In the genomic region with DNA sequence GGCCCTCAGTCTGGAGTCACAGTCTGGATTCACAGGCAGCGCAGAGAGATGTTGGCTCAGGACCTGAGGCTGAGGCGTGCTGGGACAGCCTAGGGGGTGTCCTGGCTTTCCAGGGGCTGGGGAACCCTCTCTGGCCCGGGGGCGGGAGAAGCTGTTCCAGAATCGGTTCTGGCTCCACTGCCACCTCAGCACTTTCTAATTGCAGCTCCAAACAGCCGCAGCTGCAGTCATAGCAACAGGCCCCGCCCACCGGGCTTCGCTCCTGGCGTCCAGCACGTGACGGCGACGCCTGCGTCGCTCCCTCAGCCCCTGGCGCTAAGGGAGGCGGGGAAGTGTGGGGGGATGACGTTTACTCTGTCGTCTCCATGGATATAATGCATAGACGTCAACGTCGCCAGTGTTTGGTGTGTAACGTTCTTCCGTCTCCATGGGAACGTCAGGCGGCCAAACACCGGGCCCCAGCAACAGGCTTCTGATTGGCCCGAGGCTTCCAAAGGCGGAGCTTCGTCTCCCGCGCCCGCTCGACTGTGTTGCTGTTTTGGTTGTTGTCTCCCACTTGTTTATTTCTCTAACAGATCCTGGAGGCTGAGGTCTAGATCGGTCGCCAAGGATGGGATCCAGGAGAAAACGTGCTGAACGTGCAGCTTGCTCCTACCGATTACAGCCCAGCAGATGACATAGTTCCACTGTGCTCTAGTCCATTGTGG, we compare ENCODE assay signal across 8 cellular contexts. TPM values are rescaled to one million over a fixed set of nuclear protein-coding genes. Genes with fewer than 3 reads are reported as not detected.
DNase-seq lines count a peak whose midpoint lies in the region; ATAC-seq, FAIRE-seq and TF ChIP-seq lines count a peak whose summit lies in the region.

No MANE protein-coding gene starts in this region.

- peaks cover 25% of the 10 kb centered on the region for H3K4me1 Mint-ChIP-seq in activated CD4-positive, alpha-beta memory T cell treated with anti-CD3 and anti-CD28 coated beads for 36 hours (ENCODE audit: low read depth)

- H3K27ac ChIP-seq in HepG2 (ENCODE audit: extremely low read length, insufficient read depth, low read length) = peak overlapping the region; percentile 80

- H3K4me3 ChIP-seq in HepG2 (replicated peaks in 1 of 3; ENCODE audit: insufficient read depth in 1 of 3, low read depth in 2 of 3, low read length in 3 of 3) = peak overlapping the region; percentile 51 to 76 (median 62)

- H3K9me3 Mint-ChIP-seq in activated CD4-positive, alpha-beta memory T cell treated with anti-CD3 and anti-CD28 coated beads for 36 hours = no peaks in the 10 kb centered on the region

- POLR2A ChIA-PET in activated CD4-positive, alpha-beta memory T cell treated with anti-CD3 and anti-CD28 coated beads for 36 hours (lab: Charles Lee) = interaction anchor here (1.0 to 2.2 kb wide), 11 partner anchors 9 to 308 kb away, joined by 3 to 19 read pairs (median 7); a partner anchor contains a TSS
- POLR2A ChIA-PET in HepG2 (lab: Yijun Ruan, JAX) = interaction anchor here (0.9 to 1.3 kb wide), 6 partner anchors 8 to 132 kb away, joined by 3 to 7 read pairs (median 4); a partner anchor contains a TSS

- peak in 1 of 2 experiments; percentile 82; a peak in 2 of 4 replicates for TF ChIP-seq POLR2A in HepG2 (IDR thresholded peaks at IDR 0.05; ENCODE audit: insufficient read depth in 1 of 2, low read depth in 2 of 2, low read length in 2 of 2)

- TF ChIP-seq CTCF in HepG2 (CRISPR knock-in tag; IDR thresholded peaks at IDR 0.05) = peak; percentile 14; the same call in 1 of the 2 replicates

- TF ChIP-seq EP300 in HepG2 (IDR thresholded peaks at IDR 0.05; ENCODE audit: low read depth in 2 of 2, low read length in 2 of 2) (peak; percentile 86 to 98), HepG2 (CRISPR knock-in tag; IDR thresholded peaks at IDR 0.05; ENCODE audit: borderline replicate concordance) (peak; percentile 47; the same call in 1 of the 2 replicates)

- no peaks in the 10 kb centered on the region for H4K20me1 ChIP-seq in HepG2 (ENCODE audit: insufficient read depth, low read length)

- intact Hi-C loops in activated CD4-positive, alpha-beta memory T cell treated with anti-CD3 and anti-CD28 coated beads for 36 hours (cut with micrococcal nuclease) = loop anchor here (1.0 kb wide), 3 partner anchors 10 to 35 kb away; a partner anchor contains a TSS
- intact Hi-C loops in HepG2 (cut with micrococcal nuclease; ENCODE audit: unreplicated experiment) = loop anchor here (2.0 to 5.0 kb wide), 3 partner anchors 18 to 82 kb away; a partner anchor contains a TSS

- H3K4me1 ChIP-seq in HepG2 (ENCODE audit: insufficient read depth, low read length) = peaks cover 48% of the 10 kb centered on the region

- H3K36me3 Mint-ChIP-seq in activated CD4-positive, alpha-beta memory T cell treated with anti-CD3 and anti-CD28 coated beads for 36 hours = no peaks in the 10 kb centered on the region

- peak overlapping the region; percentile 98 for H3K9ac ChIP-seq in HepG2 (ENCODE audit: insufficient read depth, low read depth, low read length)

- H2AFZ ChIP-seq in HepG2 (ENCODE audit: low read length) = peak overlapping the region; percentile 51

- H3K4me3 Mint-ChIP-seq in activated CD4-positive, alpha-beta memory T cell treated with anti-CD3 and anti-CD28 coated beads for 36 hours = peak overlapping the region; percentile 86

- H3K4me2 ChIP-seq in HepG2 (ENCODE audit: low read depth, low read length) = peak overlapping the region; percentile 100

- peak overlapping the region; percentile 84 for H3K27ac Mint-ChIP-seq in activated CD4-positive, alpha-beta memory T cell treated with anti-CD3 and anti-CD28 coated beads for 36 hours

- WGBS in HepG2 (ENCODE audit: low lambda C conversion rate) = 2% methylated on average over 20 of the region's 40 CpGs

- H3K27me3 Mint-ChIP-seq in activated CD4-positive, alpha-beta memory T cell treated with anti-CD3 and anti-CD28 coated beads for 36 hours = peaks cover 6% of the 10 kb centered on the region

- no peaks in the 10 kb centered on the region for H3K36me3 ChIP-seq in HepG2 (replicated peaks in 1 of 2; ENCODE audit: control insufficient read depth in 1 of 2, insufficient read depth in 2 of 2, low read length in 2 of 2)

- no peak for TF ChIP-seq RAD21 in HepG2 (CRISPR knock-in tag; IDR thresholded peaks at IDR 0.05)

- no peaks in the 10 kb centered on the region for H3K9me3 ChIP-seq in HepG2 (ENCODE audit: low read length)

- no TSS peak for BruUV-seq in HepG2 (replicated peaks; lab: Mats Ljungman, UMichigan)

- no peaks in the 10 kb centered on the region for H3K79me2 ChIP-seq in HepG2 (ENCODE audit: insufficient read depth, low read length)

- in situ Hi-C loops in HepG2 (cut with HindIII; ENCODE audit: extremely low pct_ligation_motif_present, low pct_unique_long_range_greater_than_20kb) = no loop called here

- peak; percentile 91 for FAIRE-seq in HepG2 (lab: Jason Lieb, UNC)

- peaks cover 0 to 19% of the 10 kb centered on the region in 2 experiments; a peak in 3 of 5 replicates for H3K27me3 ChIP-seq in HepG2 (ENCODE audit: control insufficient read depth in 1 of 2, insufficient read depth in 2 of 2, low read length in 2 of 2)

- ATAC-seq in GM19438 (IDR thresholded peaks at IDR 0.05; ENCODE audit: low read depth, unreplicated experiment) (peak; percentile 95), HG03571 (IDR thresholded peaks at IDR 0.05; ENCODE audit: unreplicated experiment) (peak; percentile 92), HepG2 (peak; percentile 90)

- CTCF ChIA-PET in activated CD4-positive, alpha-beta memory T cell treated with anti-CD3 and anti-CD28 coated beads for 36 hours (lab: Charles Lee) = interaction anchor here (0.7 to 1.3 kb wide), 8 partner anchors 8 to 303 kb away, joined by 3 to 6 read pairs (median 4); no protein-coding TSS in a partner anchor
- CTCF ChIA-PET in HepG2 (lab: Yijun Ruan, JAX; ENCODE audit: low intra/inter-chr PET ratio, low total read pairs) = no interaction called here

- DNase-seq in C1 segment of cervical spinal cord (lab: John Stamatoyannopoulos, UW) = peak; percentile 78 to 100 (median 95)
- peak; percentile 95 for DNase-seq in NCI-H774 (lab: John Stamatoyannopoulos, UW)
- DNase-seq in activated CD4-positive, alpha-beta memory T cell treated with anti-CD3 and anti-CD28 coated beads for 36 hours = peak; percentile 99
- DNase-seq in dermis microvascular lymphatic vessel endothelial cell (ENCODE audit: low read depth in 2 of 2) = peak; percentile 100
- peak; percentile 96 for DNase-seq in HepG2 (ENCODE audit: low spot score)
- DNase-seq in stimulated activated CD4-positive, alpha-beta T cell treated with anti-CD3 and anti-CD28 coated beads, Interleukin-2, amount 100 ng/mL, for 48 hours = peak; percentile 96 to 98

TF ChIP-seq in HepG2, 621 proteins besides CTCF, POLR2A, EP300 and RAD21 (continues in another document):
- TF ChIP-seq ATF1 (CRISPR knock-in tag; IDR thresholded peaks at IDR 0.05) = peak; percentile 75
- TF ChIP-seq ZNF773 (CRISPR knock-in tag; IDR thresholded peaks at IDR 0.05; ENCODE audit: borderline replicate concordance) = no peak
- TF ChIP-seq, protein P1, sequence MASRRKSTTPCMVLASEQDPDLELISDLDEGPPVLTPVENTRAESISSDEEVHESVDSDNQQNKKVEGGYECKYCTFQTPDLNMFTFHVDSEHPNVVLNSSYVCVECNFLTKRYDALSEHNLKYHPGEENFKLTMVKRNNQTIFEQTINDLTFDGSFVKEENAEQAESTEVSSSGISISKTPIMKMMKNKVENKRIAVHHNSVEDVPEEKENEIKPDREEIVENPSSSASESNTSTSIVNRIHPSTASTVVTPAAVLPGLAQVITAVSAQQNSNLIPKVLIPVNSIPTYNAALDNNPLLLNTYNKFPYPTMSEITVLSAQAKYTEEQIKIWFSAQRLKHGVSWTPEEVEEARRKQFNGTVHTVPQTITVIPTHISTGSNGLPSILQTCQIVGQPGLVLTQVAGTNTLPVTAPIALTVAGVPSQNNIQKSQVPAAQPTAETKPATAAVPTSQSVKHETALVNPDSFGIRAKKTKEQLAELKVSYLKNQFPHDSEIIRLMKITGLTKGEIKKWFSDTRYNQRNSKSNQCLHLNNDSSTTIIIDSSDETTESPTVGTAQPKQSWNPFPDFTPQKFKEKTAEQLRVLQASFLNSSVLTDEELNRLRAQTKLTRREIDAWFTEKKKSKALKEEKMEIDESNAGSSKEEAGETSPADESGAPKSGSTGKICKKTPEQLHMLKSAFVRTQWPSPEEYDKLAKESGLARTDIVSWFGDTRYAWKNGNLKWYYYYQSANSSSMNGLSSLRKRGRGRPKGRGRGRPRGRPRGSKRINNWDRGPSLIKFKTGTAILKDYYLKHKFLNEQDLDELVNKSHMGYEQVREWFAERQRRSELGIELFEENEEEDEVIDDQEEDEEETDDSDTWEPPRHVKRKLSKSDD (CRISPR knock-in tag; IDR thresholded peaks at IDR 0.05; ENCODE audit: low read depth) = peak; percentile 93
- TF ChIP-seq AKAP8 (CRISPR knock-in tag; IDR thresholded peaks at IDR 0.05) = peak; percentile 57; the same call in 1 of the 2 replicates
- no peak for TF ChIP-seq XRCC5 (optimal IDR thresholded peaks at IDR 0.05; ENCODE audit: low read length)

RNA-seq across cellular contexts. Expression of a gene that starts 19.7 kb away (rescaled TPM):
- total RNA-seq in activated CD4-positive, alpha-beta memory T cell treated with anti-CD3 and anti-CD28 coated beads for 36 hours = 10 to 100 TPM; 21.1 to 26.7 TPM
- total RNA-seq in dermis microvascular lymphatic vessel endothelial cell (25.5 and 67.3 TPM in 2 replicates), HepG2 (2016; rRNA removed; fragmentation: Illumina TruSeq; extraction: Trizol) (4.3 and 24.2 TPM in 2 replicates)
- 2.5 and 3.0 TPM in 2 replicates for total RNA-seq in HepG2 (2016; cell fraction: cytosol; rRNA removed; fragmentation: Illumina TruSeq; extraction: Trizol; ENCODE audit: low read depth)
- 3.4 and 28.3 TPM in 2 replicates for total RNA-seq in HepG2 (2016; cell fraction: insoluble cytoplasmic fraction; rRNA removed; fragmentation: Illumina TruSeq; extraction: Trizol)
- 2.8 and 4.2 TPM in 2 replicates for total RNA-seq in HepG2 (2016; cell fraction: membrane; rRNA removed; fragmentation: Illumina TruSeq; extraction: Trizol)
- 64.4 and 68.6 TPM in 2 replicates for total RNA-seq in HepG2 (2016; cell fraction: nucleus; rRNA removed; fragmentation: Illumina TruSeq; extraction: Trizol)
- polyA plus RNA-seq in HepG2 (2011; rRNA removed) = 15.9 and 26.2 TPM in 2 replicates
- 8.8 and 9.0 TPM in 2 replicates for polyA plus RNA-seq in HepG2 (2011; cell fraction: cytosol; rRNA removed)
- polyA plus RNA-seq in HepG2 (2011; cell fraction: nucleus; rRNA removed) = 83.8 and 92.0 TPM in 2 replicates
- polyA plus RNA-seq in HepG2 (2012) = 4.3 and 4.8 TPM in 2 replicates
- 1.2 and 1.8 TPM in 2 replicates for polyA plus RNA-seq in HepG2 (2016; cell fraction: cytosol; fragmentation: Illumina TruSeq; extraction: Trizol; ENCODE audit: low read depth)
- 5.5 and 10.0 TPM in 2 replicates for polyA plus RNA-seq in HepG2 (2016; cell fraction: insoluble cytoplasmic fraction; fragmentation: Illumina TruSeq; extraction: Trizol; ENCODE audit: low read depth)
- 2.1 and 3.4 TPM in 2 replicates for polyA plus RNA-seq in HepG2 (2016; cell fraction: membrane; fragmentation: Illumina TruSeq; extraction: Trizol; ENCODE audit: low read depth)
- 101 and 123 TPM in 2 replicates for polyA plus RNA-seq in HepG2 (2016; cell fraction: nucleus; fragmentation: Illumina TruSeq; extraction: Trizol; ENCODE audit: insufficient read depth, low read depth)
- polyA minus RNA-seq in HepG2 (2011; rRNA and poly(A)+ RNA removed; ENCODE audit: low replicate concordance) = 58.4 and 70.4 TPM in 2 replicates
- polyA minus RNA-seq in HepG2 (2011; cell fraction: cytosol; rRNA and poly(A)+ RNA removed) = 11.7 and 16.7 TPM in 2 replicates
- 128 and 149 TPM in 2 replicates for polyA minus RNA-seq in HepG2 (2011; cell fraction: nucleus; rRNA and poly(A)+ RNA removed)

Comparison
In these comparisons a context has a peak if more than half of its experiments do, and no peak if none do; other contexts are left out.
1. Peak in every context shown above with its lines: DNase-seq, ATAC-seq, H3K4me3 ChIP-seq and H3K27ac ChIP-seq.